ENCODE assay signal across 8 cellular contexts in the genomic region with DNA sequence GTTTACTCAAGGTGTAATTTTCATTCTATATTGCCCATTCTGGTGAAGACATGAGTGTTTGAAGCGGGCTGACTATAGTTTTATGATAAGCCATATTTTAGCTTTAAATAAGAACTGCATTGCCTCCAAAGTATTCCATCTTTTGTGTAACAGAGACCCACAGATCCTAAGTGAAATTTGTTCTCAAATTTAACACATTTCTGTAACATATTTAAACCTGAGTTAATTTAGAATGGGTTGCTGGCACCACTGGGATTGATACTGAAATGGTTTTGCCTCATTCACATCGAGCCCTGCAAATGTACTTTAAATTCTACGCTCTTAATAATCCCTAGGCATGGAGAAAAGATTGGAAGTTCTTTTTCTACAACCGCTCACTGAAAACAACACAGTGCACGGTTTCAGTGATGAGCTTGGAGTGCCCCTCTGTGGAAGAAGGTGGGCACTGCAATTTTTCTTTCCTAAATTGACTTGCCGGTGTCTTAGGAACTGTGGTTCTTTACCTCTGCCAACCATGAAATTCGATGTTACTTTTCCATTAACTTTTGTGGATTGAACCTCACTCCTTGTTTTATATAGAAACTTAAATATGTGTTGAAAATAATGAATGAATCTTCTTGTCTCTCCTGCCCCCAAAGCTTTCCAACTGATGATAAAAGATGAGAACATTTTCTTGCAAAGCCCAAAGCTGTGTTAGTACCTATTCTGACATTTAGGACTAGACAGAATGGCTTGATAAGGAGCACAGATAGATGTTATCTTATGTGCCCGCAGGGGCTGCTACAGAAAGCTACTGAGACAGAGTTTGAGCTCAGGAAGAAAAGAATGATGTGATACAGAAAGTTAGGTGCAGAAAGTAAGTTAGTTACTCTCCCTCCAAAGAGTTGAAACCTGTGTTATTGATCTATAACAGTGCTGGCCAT.
DNase-seq lines count a peak whose midpoint lies in the region; ATAC-seq and TF ChIP-seq lines count a peak whose summit lies in the region.

No MANE protein-coding gene starts in this region.

- no peaks in the 10 kb centered on the region for H3K9me3 ChIP-seq in BE2C
- no peaks in the 10 kb centered on the region for H3K9me3 ChIP-seq in lower lobe of right lung

- DNase-seq in BE2C (peak; percentile 63), NCI-H345 treated with DMSO at 0.1 percent for 48 hours (lab: John Stamatoyannopoulos, UW; ENCODE audit: unreplicated experiment) (peak; percentile 85), dermis microvascular lymphatic vessel endothelial cell (ENCODE audit: low read depth in 2 of 2) (peak; percentile 51 to 72), lower lobe of right lung (no peak)
- peak; percentile 40 to 57 for DNase-seq in activated CD4-positive, alpha-beta T cell treated with anti-CD3 and anti-CD28 coated beads for 4 hours
- DNase-seq in stimulated activated CD4-positive, alpha-beta T cell treated with anti-CD3 and anti-CD28 coated beads, TNF-alpha, amount 100 ng/mL, for 24 hours (ENCODE audit: low read depth in 3 of 3) = peak; percentile 40 to 51 (median 50)

- H3K27ac ChIP-seq in lower lobe of right lung = no peak overlapping the region

- H3K4me1 ChIP-seq in BE2C = no peaks in the 10 kb centered on the region
- H3K4me1 ChIP-seq in lower lobe of right lung = peaks cover 15% of the 10 kb centered on the region

- intact Hi-C loops in lower lobe of right lung (cut with DNase I) = no loop called here

- H3K36me3 ChIP-seq in BE2C = no peaks in the 10 kb centered on the region
- H3K36me3 ChIP-seq in lower lobe of right lung = no peaks in the 10 kb centered on the region

- H3K4me3 ChIP-seq in BE2C (ENCODE audit: low read depth, low read length) = peak overlapping the region; percentile 76
- peak overlapping the region; percentile 63 for H3K4me3 ChIP-seq in lower lobe of right lung

- peak; percentile 70 for ATAC-seq in GM18909 (IDR thresholded peaks at IDR 0.05; ENCODE audit: poor library complexity, unreplicated experiment)
- ATAC-seq in HG03342 (IDR thresholded peaks at IDR 0.05; ENCODE audit: unreplicated experiment) = peak; percentile 60
- ATAC-seq in lower lobe of right lung = peak; percentile 90 to 92

- TF ChIP-seq CTCF in BE2C (IDR thresholded peaks at IDR 0.05; ENCODE audit: low read depth, low read length) = peak; percentile 96
- TF ChIP-seq CTCF in lower lobe of right lung (IDR thresholded peaks at IDR 0.05) = peak; percentile 89

- H3K27me3 ChIP-seq in BE2C (peaks cover 33% of the 10 kb centered on the region), lower lobe of right lung (ENCODE audit: low read depth) (peaks cover 33% of the 10 kb centered on the region)
